8 cellular contexts compared by ENCODE assay signal in genomic region chr5:172659909-172660628, GRCh38. TPM values are rescaled to one million over a fixed set of nuclear protein-coding genes. Genes with fewer than 3 reads are reported as not detected.
DNase-seq lines count a peak whose midpoint lies in the region; ATAC-seq and TF ChIP-seq lines count a peak whose summit lies in the region.

No MANE protein-coding gene starts in this region.

- peak overlapping the region in 10 of 11 experiments; percentile 62 to 88 (median 82); a peak in 21 of 22 replicates for H3K27ac ChIP-seq in BLaER1 treated with 17β-estradiol and CSF1 and Interleukin-3, amounts not matched to agents 10 nM and 100 nM
- H3K27ac ChIP-seq in tibial nerve: peak overlapping the region; percentile 79 to 93 (median 92)

- H3K27me3 ChIP-seq in BLaER1 treated with 17β-estradiol and CSF1 and Interleukin-3, amounts not matched to agents 10 nM and 100 nM: no peaks in the 10 kb centered on the region
- H3K27me3 ChIP-seq in tibial nerve: no peaks in the 10 kb centered on the region

- peak overlapping the region in 9 of 10 experiments; percentile 6 to 54 (median 33); a peak in 12 of 20 replicates for H3K4me3 ChIP-seq in BLaER1 treated with 17β-estradiol and CSF1 and Interleukin-3, amounts not matched to agents 10 nM and 100 nM
- no peak overlapping the region for H3K4me3 ChIP-seq in tibial nerve

- H3K4me1 ChIP-seq in BLaER1 treated with 17β-estradiol and CSF1 and Interleukin-3, amounts not matched to agents 10 nM and 100 nM: peaks cover 47 to 81% (median 75%) of the 10 kb centered on the region in 10 experiments
- H3K4me1 ChIP-seq in tibial nerve: peaks cover 0 to 74% (median 53%) of the 10 kb centered on the region in 4 donors

- H3K36me3 ChIP-seq in BLaER1 treated with 17β-estradiol and CSF1 and Interleukin-3, amounts not matched to agents 10 nM and 100 nM: peaks cover 5 to 52% (median 23%) of the 10 kb centered on the region in 11 experiments; a peak in 21 of 22 replicates
- peaks cover 0 to 10% (median 0%) of the 10 kb centered on the region in 3 donors for H3K36me3 ChIP-seq in tibial nerve

- ATAC-seq in HG02870 (IDR thresholded peaks at IDR 0.05; ENCODE audit: unreplicated experiment): no peak

- peaks cover 0 to 56% (median 2%) of the 10 kb centered on the region in 11 experiments; a peak in 7 of 22 replicates for H4K20me1 ChIP-seq in BLaER1 treated with 17β-estradiol and CSF1 and Interleukin-3, amounts not matched to agents 10 nM and 100 nM

- TF ChIP-seq CTCF in tibial nerve (IDR thresholded peaks at IDR 0.05): no peak

- TF ChIP-seq POLR2A in tibial nerve (IDR thresholded peaks at IDR 0.05): peak in 1 of 2 donors; percentile 52

- TF ChIP-seq EP300 in tibial nerve (IDR thresholded peaks at IDR 0.05): peak; percentile 67 to 89

- H3K4me2 ChIP-seq in BLaER1 treated with 17β-estradiol and CSF1 and Interleukin-3, amounts not matched to agents 10 nM and 100 nM: peak overlapping the region; percentile 79 to 98 (median 93)

- WGBS in tibial nerve, 2 donors: 16 to 18% methylated on average over 16 to 18 of the region's 18 CpGs

- DNase-seq in NCI-H526 treated with DMSO at 0.1 percent for 48 hours (lab: John Stamatoyannopoulos, UW) (peak; percentile 51), dedifferentiated amniotic fluid mesenchymal stem cell (ENCODE audit: extremely low spot score) (peak; percentile 50), medulla oblongata (ENCODE audit: extremely low spot score) (peak; percentile 86), tibial nerve (ENCODE audit: low spot score in 2 of 2) (peak; percentile 60 to 77), NOMO-1 treated with DMSO at 0.1 percent for 48 hours (lab: John Stamatoyannopoulos, UW; ENCODE audit: unreplicated experiment) (no peak)
- DNase-seq in stimulated activated CD4-positive, alpha-beta T cell treated with anti-CD3 and anti-CD28 coated beads, Interleukin-15, amount 100 ng/mL, for 24 hours: no peak

- H3K9ac ChIP-seq in BLaER1 treated with 17β-estradiol and CSF1 and Interleukin-3, amounts not matched to agents 10 nM and 100 nM: peak overlapping the region in 10 of 11 experiments; percentile 12 to 77 (median 74); a peak in 19 of 22 replicates

- H3K9me3 ChIP-seq in BLaER1 treated with 17β-estradiol and CSF1 and Interleukin-3, amounts not matched to agents 10 nM and 100 nM (replicated peaks in 1 of 11): peaks cover 12 to 20% (median 18%) of the 10 kb centered on the region in 11 experiments
- peaks cover 0 to 11% (median 3%) of the 10 kb centered on the region in 4 donors for H3K9me3 ChIP-seq in tibial nerve

RNA-seq across cellular contexts. Expression of gene NEURL1B, which starts 19.0 kb away (rescaled TPM):
- 10 to 100 TPM; 33.6 to 98.8 (median 93.2) TPM for total RNA-seq in tibial nerve

Comparison
In these comparisons a context has a peak if more than half of its experiments do, and no peak if none do; other contexts are left out.
1. H3K4me3 ChIP-seq: peak in BLaER1 treated with 17β-estradiol and CSF1 and Interleukin-3, amounts not matched to agents 10 nM and 100 nM (9 of 10); none in tibial nerve (0 of 4).
2. DNase-seq: peak in NCI-H526 treated with DMSO at 0.1 percent for 48 hours (single experiment), dedifferentiated amniotic fluid mesenchymal stem cell (single experiment), medulla oblongata (single experiment) and tibial nerve (2 of 2); none in stimulated activated CD4-positive, alpha-beta T cell treated with anti-CD3 and anti-CD28 coated beads, Interleukin-15, amount 100 ng/mL, for 24 hours (single experiment) and NOMO-1 treated with DMSO at 0.1 percent for 48 hours (single experiment).